Comparison of ENCODE assay signal across 11 cellular contexts in the genomic region with DNA sequence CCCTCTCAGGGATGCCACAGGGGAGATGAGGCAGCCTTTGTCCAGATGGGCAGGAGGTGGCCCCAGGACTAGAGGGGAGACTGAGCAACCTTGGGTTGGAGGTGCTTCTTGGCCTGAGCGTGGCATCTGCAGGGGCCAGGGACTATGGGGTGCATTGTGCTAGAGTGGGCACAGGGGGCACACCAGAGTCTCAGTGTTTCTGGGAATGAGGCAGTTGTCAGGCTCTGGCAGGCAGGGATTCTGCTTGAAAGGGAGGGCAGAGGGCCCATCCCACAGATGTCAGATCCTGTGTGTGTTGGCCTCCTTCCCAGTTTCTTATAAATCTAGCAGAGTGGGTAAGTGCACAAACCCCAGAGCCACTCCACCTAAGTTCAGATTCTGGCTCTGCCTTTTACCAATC. TPM values are rescaled to one million over a fixed set of nuclear protein-coding genes. Genes with fewer than 3 reads are reported as not detected.
DNase-seq lines count a peak whose midpoint lies in the region; ATAC-seq and TF ChIP-seq lines count a peak whose summit lies in the region.
"Had no signal": no experiment of that assay in that cellular context is flagged by ENCODE, and none has a peak within 500 bp of the region (broad histone marks: within the 10 kb centered on the region; RNA-seq: fewer than 3 reads in every experiment).

No MANE protein-coding gene starts in this region.

- peaks cover 0 to 8% (median 0%) of the 10 kb centered on the region in 4 donors for H3K4me1 ChIP-seq in esophagus muscularis mucosa
- H3K4me1 ChIP-seq: adrenal gland had no signal

- H3K4me3 Mint-ChIP-seq in natural killer cell treated with Interleukin-12 subunit alpha and Interleukin-12 subunit beta and Interleukin-15 and Interleukin-18, amount 100 ng/mL, for 72 hours, result no peak overlapping the region

- H3K4me3 ChIP-seq in coronary artery (no peak overlapping the region), esophagus muscularis mucosa (no peak overlapping the region)
- H3K4me3 ChIP-seq: adrenal gland had no signal

- H3K36me3 Mint-ChIP-seq in natural killer cell treated with Interleukin-12 subunit alpha and Interleukin-12 subunit beta and Interleukin-15 and Interleukin-18, amount 100 ng/mL, for 72 hours, result no peaks in the 10 kb centered on the region

- peak; percentile 71 for DNase-seq in Daoy (ENCODE audit: low read depth)
- DNase-seq in NCI-H2171 (lab: John Stamatoyannopoulos, UW), result peak; percentile 90
- no peak for DNase-seq in coronary artery (ENCODE audit: low spot score)
- DNase-seq in non-pigmented ciliary epithelial cell (ENCODE audit: low read depth), result peak; percentile 36
- no peak for DNase-seq in pons (ENCODE audit: low spot score)
- no peak for DNase-seq in activated CD4-positive, alpha-beta T cell treated with anti-CD3 and anti-CD28 coated beads for 4 hours
- no peak for DNase-seq in natural killer cell treated with Interleukin-12 subunit alpha and Interleukin-12 subunit beta and Interleukin-15 and Interleukin-18, amount 100 ng/mL, for 72 hours (ENCODE audit: low spot score)
- DNase-seq in esophagus muscularis mucosa (ENCODE audit: extremely low spot score), result no peak
- DNase-seq: adrenal gland; NCI-H1417; stimulated activated CD4-positive, alpha-beta T cell treated with anti-CD3 and anti-CD28 coated beads, Interleukin-2, amount 100 ng/mL, for 48 hours had no signal

- H3K27ac Mint-ChIP-seq in natural killer cell treated with Interleukin-12 subunit alpha and Interleukin-12 subunit beta and Interleukin-15 and Interleukin-18, amount 100 ng/mL, for 72 hours, result no peak overlapping the region

- peaks cover 0 to 52% (median 0%) of the 10 kb centered on the region in 4 donors for H3K27me3 ChIP-seq in esophagus muscularis mucosa

- peaks cover 7 to 17% of the 10 kb centered on the region in 2 donors for H3K4me1 Mint-ChIP-seq in natural killer cell treated with Interleukin-12 subunit alpha and Interleukin-12 subunit beta and Interleukin-15 and Interleukin-18, amount 100 ng/mL, for 72 hours (ENCODE audit: low read depth in 2 of 2)

- H3K27ac ChIP-seq in coronary artery (peak overlapping the region; percentile 67 to 82), esophagus muscularis mucosa (replicated peaks in 1 of 4) (no peak overlapping the region)
- H3K27ac ChIP-seq: adrenal gland had no signal

- WGBS in esophagus muscularis mucosa, result 80% methylated on average over 1 of the region's 1 CpG

- ATAC-seq in natural killer cell treated with Interleukin-12 subunit alpha and Interleukin-12 subunit beta and Interleukin-15 and Interleukin-18, amount 100 ng/mL, for 72 hours, result no peak

- peaks cover 3 to 7% of the 10 kb centered on the region in 2 donors for H3K27me3 Mint-ChIP-seq in natural killer cell treated with Interleukin-12 subunit alpha and Interleukin-12 subunit beta and Interleukin-15 and Interleukin-18, amount 100 ng/mL, for 72 hours

- H3K9me3 Mint-ChIP-seq in natural killer cell treated with Interleukin-12 subunit alpha and Interleukin-12 subunit beta and Interleukin-15 and Interleukin-18, amount 100 ng/mL, for 72 hours, result no peaks in the 10 kb centered on the region

- no peak for TF ChIP-seq EP300 in esophagus muscularis mucosa (IDR thresholded peaks at IDR 0.05)

- intact Hi-C loops in esophagus muscularis mucosa (cut with DNase I), result no loop called here

- H3K36me3 ChIP-seq in esophagus muscularis mucosa, result no peaks in the 10 kb centered on the region
- H3K36me3 ChIP-seq: adrenal gland had no signal

- H3K9me3 ChIP-seq in esophagus muscularis mucosa, result no peaks in the 10 kb centered on the region
- H3K9me3 ChIP-seq: adrenal gland had no signal

- TF ChIP-seq POLR2A in esophagus muscularis mucosa (IDR thresholded peaks at IDR 0.05; ENCODE audit: low read depth), result no peak

- TF ChIP-seq CTCF in coronary artery (IDR thresholded peaks at IDR 0.05) (no peak), esophagus muscularis mucosa (IDR thresholded peaks at IDR 0.05) (no peak)

RNA-seq across cellular contexts. Expression of a gene that starts 13.7 kb away (rescaled TPM):
- total RNA-seq in Daoy (2014; rRNA removed; shearing (Covaris generic)), result 0.23 and 1.2 TPM in 2 replicates
- 1 to 10 TPM; 5.8 to 5.9 TPM for total RNA-seq in natural killer cell treated with Interleukin-12 subunit alpha and Interleukin-12 subunit beta and Interleukin-15 and Interleukin-18, amount 100 ng/mL, for 72 hours
- total RNA-seq in esophagus muscularis mucosa, result 1 to 10 TPM in 1 of 4 donors, under 1 TPM in 2, not detected in 1; under 0.01 to 1.2 (median 0.78) TPM

RNA-seq across cellular contexts. Expression of a gene that starts 46.9 kb away (rescaled TPM):
- 1.3 and 1.5 TPM in 2 replicates for total RNA-seq in Daoy (2014; rRNA removed; shearing (Covaris generic))
- 100 to 1,000 TPM; 227 to 312 TPM for total RNA-seq in natural killer cell treated with Interleukin-12 subunit alpha and Interleukin-12 subunit beta and Interleukin-15 and Interleukin-18, amount 100 ng/mL, for 72 hours
- 1 to 10 TPM in 2 of 4 donors, under 1 TPM in 2; 0.78 to 2.5 (median 1.3) TPM for total RNA-seq in esophagus muscularis mucosa

Comparison
In these comparisons a context has a peak if more than half of its experiments do, and no peak if none do; other contexts are left out.
1. DNase-seq: peak in Daoy (single experiment), NCI-H2171 (single experiment) and non-pigmented ciliary epithelial cell (single experiment); none in coronary artery (single experiment), pons (single experiment), activated CD4-positive, alpha-beta T cell treated with anti-CD3 and anti-CD28 coated beads for 4 hours (0 of 2), natural killer cell treated with Interleukin-12 subunit alpha and Interleukin-12 subunit beta and Interleukin-15 and Interleukin-18, amount 100 ng/mL, for 72 hours (single experiment) and esophagus muscularis mucosa (single experiment).
2. H3K27ac ChIP-seq: peak in coronary artery (2 of 2); none in esophagus muscularis mucosa (0 of 4).
3. RNA of a gene that starts 46.9 kb away (total RNA-seq): 227 to 312 TPM in natural killer cell treated with Interleukin-12 subunit alpha and Interleukin-12 subunit beta and Interleukin-15 and Interleukin-18, amount 100 ng/mL, for 72 hours; 0.78 to 2.5 TPM in esophagus muscularis mucosa and 1.3 to 1.5 TPM in Daoy; every median in the first group is over 10 times any median in the second.